Comparison of ENCODE assay signal across 35 cellular contexts in the genomic region with DNA sequence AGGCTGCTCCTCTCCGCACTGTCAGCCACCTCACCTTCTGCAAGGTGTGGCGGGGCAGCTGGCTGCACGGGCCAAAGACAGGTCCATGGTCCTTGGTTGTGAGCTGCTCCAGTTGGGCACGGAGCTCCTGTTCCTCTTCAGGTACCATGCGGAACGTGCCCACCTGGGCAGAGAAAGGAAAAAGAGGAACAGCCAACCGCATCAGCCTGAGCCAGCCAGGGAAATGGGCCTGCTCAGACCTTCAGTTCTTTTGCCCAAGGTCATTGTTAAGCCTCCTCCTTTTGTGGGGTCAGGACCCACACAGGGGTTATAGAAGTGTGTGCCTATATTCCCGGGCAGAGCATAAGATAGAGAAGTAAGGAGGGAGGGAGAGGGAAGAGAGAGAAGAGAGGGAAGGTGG. TPM values are rescaled to one million over a fixed set of nuclear protein-coding genes. Genes with fewer than 3 reads are reported as not detected.
"Had no signal": no experiment of that assay in that cellular context is flagged by ENCODE, and none has a peak within 500 bp of the region (broad histone marks: within the 10 kb centered on the region; RNA-seq: fewer than 3 reads in every experiment).

No MANE protein-coding gene starts in this region.

- H3K27ac ChIP-seq: ascending aorta, cardiac muscle cell, Peyer's patch, VCaP had no signal

- H3K4me1 ChIP-seq: ascending aorta, Peyer's patch had no signal

- H3K27me3 Mint-ChIP-seq: activated CD4-positive, alpha-beta memory T cell treated with anti-CD3 and anti-CD28 coated beads for 36 hours had no signal

- ATAC-seq: activated T-cell treated with anti-CD3 and anti-CD28 coated beads, Interleukin-2, amount 50 U/mL, for 4 hours; PC-3; SK-N-SH treated with all-trans-retinoic acid at 6 μM for 48 hours; T-cell; T-helper 17 cell had no signal

- H3K27ac Mint-ChIP-seq: activated B cell treated with CpG ODN at 0.5 μM for 24 hours; activated CD4-positive, alpha-beta memory T cell treated with anti-CD3 and anti-CD28 coated beads for 36 hours; activated naive CD8-positive, alpha-beta T cell treated with anti-CD3 and anti-CD28 coated beads for 36 hours; activated T-helper 1 cell treated with anti-CD3 and anti-CD28 coated beads, Interleukin-12 subunit alpha, Interleukin-12 subunit beta, Interleukin-2, Interleukin-4 antibody, amounts not matched to agents 30 ng/mL and 10 ng/mL and 1 ng/mL, durations not matched to agents 14 hours and 24 hours and 36 hours; T-cell had no signal

- H3K9me3 Mint-ChIP-seq: activated B cell treated with CpG ODN at 0.5 μM for 24 hours; activated CD4-positive, alpha-beta memory T cell treated with anti-CD3 and anti-CD28 coated beads for 36 hours; activated naive CD8-positive, alpha-beta T cell treated with anti-CD3 and anti-CD28 coated beads for 36 hours; activated T-cell treated with anti-CD3 and anti-CD28 coated beads, Interleukin-2, amount 50 U/mL, for 4 hours; activated T-helper 1 cell treated with anti-CD3 and anti-CD28 coated beads, Interleukin-12 subunit alpha, Interleukin-12 subunit beta, Interleukin-2, Interleukin-4 antibody, amounts not matched to agents 30 ng/mL and 10 ng/mL and 1 ng/mL, durations not matched to agents 14 hours and 24 hours and 36 hours; T-cell had no signal

- H3K36me3 ChIP-seq: ascending aorta, cardiac muscle cell, Peyer's patch had no signal

- H3K4me3 ChIP-seq: ascending aorta, cardiac muscle cell, Peyer's patch had no signal

- H3K4me3 Mint-ChIP-seq: activated B cell treated with CpG ODN at 0.5 μM for 24 hours; activated CD4-positive, alpha-beta memory T cell treated with anti-CD3 and anti-CD28 coated beads for 36 hours; activated naive CD8-positive, alpha-beta T cell treated with anti-CD3 and anti-CD28 coated beads for 36 hours; activated T-cell treated with anti-CD3 and anti-CD28 coated beads, Interleukin-2, amount 50 U/mL, for 4 hours; activated T-helper 1 cell treated with anti-CD3 and anti-CD28 coated beads, Interleukin-12 subunit alpha, Interleukin-12 subunit beta, Interleukin-2, Interleukin-4 antibody, amounts not matched to agents 30 ng/mL and 10 ng/mL and 1 ng/mL, durations not matched to agents 14 hours and 24 hours and 36 hours; T-cell; T-helper 17 cell had no signal

- H3K9me3 ChIP-seq: ascending aorta, Peyer's patch had no signal

- H3K4me1 Mint-ChIP-seq: activated B cell treated with CpG ODN at 0.5 μM for 24 hours, T-cell, T-helper 17 cell had no signal

- H3K36me3 Mint-ChIP-seq: activated CD4-positive, alpha-beta memory T cell treated with anti-CD3 and anti-CD28 coated beads for 36 hours; activated naive CD8-positive, alpha-beta T cell treated with anti-CD3 and anti-CD28 coated beads for 36 hours; T-cell had no signal

- H3K27me3 ChIP-seq: ascending aorta, cardiac muscle cell, Peyer's patch had no signal

- DNase-seq: activated B cell treated with CpG ODN at 0.5 μM for 24 hours; activated CD4-positive, alpha-beta memory T cell treated with anti-CD3 and anti-CD28 coated beads for 36 hours; activated CD4-positive, alpha-beta T cell treated with anti-CD3 and anti-CD28 coated beads for 4 hours; activated CD4-positive, alpha-beta T cell treated with anti-CD3 and anti-CD28 coated beads, Interleukin-2, amount 50 U/mL, for 1 hour; activated CD4-positive, CD25-positive, alpha-beta regulatory T cell treated with anti-CD3 and anti-CD28 coated beads, Interleukin-2, amount 50 U/mL, for 72 hours; activated CD8-positive, alpha-beta memory T cell treated with anti-CD3 and anti-CD28 coated beads, Interleukin-2, amount 50 U/mL, for 4 hours; activated naive CD4-positive, alpha-beta T cell; activated naive CD4-positive, alpha-beta T cell treated with anti-CD3 and anti-CD28 coated beads, Interleukin-2, amount 50 U/mL, for 16 hours; activated naive CD8-positive, alpha-beta T cell treated with anti-CD3 and anti-CD28 coated beads for 36 hours; activated T-cell treated with anti-CD3 and anti-CD28 coated beads for 4 hours; activated T-cell treated with anti-CD3 and anti-CD28 coated beads, Interleukin-2, amount 50 U/mL, for 4 hours; amniotic stem cell; NCI-H1105; NCI-H1417 treated with DMSO at 0.1 percent for 48 hours; NCI-H187 treated with DMSO at 0.1 percent for 48 hours; NCI-H2081; NCI-H2171 treated with DMSO at 0.1 percent for 48 hours; NCI-H2227 treated with DMSO at 0.1 percent for 48 hours; NCI-H446; NCI-H510A treated with DMSO at 0.1 percent for 48 hours; NCI-H526 treated with DMSO at 0.1 percent for 48 hours; NCI-H82; PC-3; RPMI8226; SIG-M5; T-cell; T-helper 17 cell; T-helper 9 cell had no signal

RNA-seq across cellular contexts. Expression of a gene that starts 2.8 kb away (rescaled TPM):
- total RNA-seq: activated B cell treated with CpG ODN at 0.5 μM for 24 hours; activated CD4-positive, alpha-beta memory T cell treated with anti-CD3 and anti-CD28 coated beads for 36 hours; activated naive CD8-positive, alpha-beta T cell treated with anti-CD3 and anti-CD28 coated beads for 36 hours; activated T-cell treated with anti-CD3 and anti-CD28 coated beads, Interleukin-2, amount 50 U/mL, for 4 hours; activated T-helper 1 cell treated with anti-CD3 and anti-CD28 coated beads, Interleukin-12 subunit alpha, Interleukin-12 subunit beta, Interleukin-2, Interleukin-4 antibody, amounts not matched to agents 30 ng/mL and 10 ng/mL and 1 ng/mL, durations not matched to agents 14 hours and 24 hours and 36 hours; ascending aorta; cardiac muscle cell; MCF 10A; PC-3; Peyer's patch; T-cell; T-helper 17 cell had no signal

RNA-seq across cellular contexts. Expression of a gene that starts 25.2 kb away (rescaled TPM):
- total RNA-seq: ascending aorta had no signal
